Comparison of ENCODE assay signal across 15 cellular contexts in genomic region chr10:67723601-67724000, GRCh38. TPM values are rescaled to one million over a fixed set of nuclear protein-coding genes. Genes with fewer than 3 reads are reported as not detected.
DNase-seq lines count a peak whose midpoint lies in the region; ATAC-seq and TF ChIP-seq lines count a peak whose summit lies in the region.
"Had no signal": no experiment of that assay in that cellular context is flagged by ENCODE, and none has a peak within 500 bp of the region (broad histone marks: within the 10 kb centered on the region; RNA-seq: fewer than 3 reads in every experiment).

No MANE protein-coding gene starts in this region.

- peak; percentile 41 for ATAC-seq in GM18867 (IDR thresholded peaks at IDR 0.05; ENCODE audit: unreplicated experiment)
- ATAC-seq in GM21529 (IDR thresholded peaks at IDR 0.05; ENCODE audit: unreplicated experiment): peak; percentile 75
- ATAC-seq in activated T-helper 17 cell treated with anti-CD3 and anti-CD28 coated beads, Interleukin-2, amount 50 U/mL, for 72 hours (replicated peaks): peak; percentile 71
- no peak for ATAC-seq in GM19467 (IDR thresholded peaks at IDR 0.05; ENCODE audit: unreplicated experiment)
- no peak for ATAC-seq in HG03442 (IDR thresholded peaks at IDR 0.05; ENCODE audit: unreplicated experiment)
- ATAC-seq: A549, GM23338, K562 had no signal

- H3K36me3 Mint-ChIP-seq in activated T-helper 17 cell treated with anti-CD3 and anti-CD28 coated beads, Interleukin-2, amount 50 U/mL, for 72 hours (ENCODE audit: low read depth): no peaks in the 10 kb centered on the region

- DNase-seq in GM12865 (ENCODE audit: low read depth) (peak; percentile 19), C1 segment of cervical spinal cord (lab: John Stamatoyannopoulos, UW) (no peak)
- DNase-seq: CD8-positive, alpha-beta memory T cell; DMS53; GF-D8; H7; Karpas-422 had no signal

- H3K4me3 ChIP-seq in GM12865 (ENCODE audit: low read depth, low read length): no peak overlapping the region
- H3K4me3 ChIP-seq: A549, GM23338, K562 had no signal

- no peak overlapping the region for H3K27ac Mint-ChIP-seq in activated T-helper 17 cell treated with anti-CD3 and anti-CD28 coated beads, Interleukin-2, amount 50 U/mL, for 72 hours
- H3K27ac Mint-ChIP-seq: CD8-positive, alpha-beta memory T cell; GM23338 had no signal

- no peaks in the 10 kb centered on the region for H3K9me3 Mint-ChIP-seq in activated T-helper 17 cell treated with anti-CD3 and anti-CD28 coated beads, Interleukin-2, amount 50 U/mL, for 72 hours
- H3K9me3 Mint-ChIP-seq: CD8-positive, alpha-beta memory T cell; GM23338 had no signal

- H3K4me1 Mint-ChIP-seq in activated T-helper 17 cell treated with anti-CD3 and anti-CD28 coated beads, Interleukin-2, amount 50 U/mL, for 72 hours: no peaks in the 10 kb centered on the region
- H3K4me1 Mint-ChIP-seq: CD8-positive, alpha-beta memory T cell; GM23338 had no signal

- no peak for TF ChIP-seq CTCF in GM12865 (IDR thresholded peaks at IDR 0.05; ENCODE audit: insufficient read depth, low read depth, low read length, missing control alignments)

- H3K4me3 Mint-ChIP-seq in activated T-helper 17 cell treated with anti-CD3 and anti-CD28 coated beads, Interleukin-2, amount 50 U/mL, for 72 hours: no peak overlapping the region
- H3K4me3 Mint-ChIP-seq: CD8-positive, alpha-beta memory T cell; GM23338 had no signal

- no peaks in the 10 kb centered on the region for H3K27me3 Mint-ChIP-seq in activated T-helper 17 cell treated with anti-CD3 and anti-CD28 coated beads, Interleukin-2, amount 50 U/mL, for 72 hours

RNA-seq across cellular contexts. Expression of gene CTNNA3, which starts 27.6 kb away (rescaled TPM):
- total RNA-seq in activated T-helper 17 cell treated with anti-CD3 and anti-CD28 coated beads, Interleukin-2, amount 50 U/mL, for 72 hours: 1 to 10 TPM in 1 of 2 donors, not detected in 1; 5.7 TPM
- total RNA-seq: CD8-positive, alpha-beta memory T cell; K562 had no signal

Comparison
In these comparisons a context has a peak if more than half of its experiments do, and no peak if none do; other contexts are left out.
1. ATAC-seq: peak in GM18867 (single experiment), GM21529 (single experiment) and activated T-helper 17 cell treated with anti-CD3 and anti-CD28 coated beads, Interleukin-2, amount 50 U/mL, for 72 hours (single experiment); none in GM19467 (single experiment) and HG03442 (single experiment).